1 cellular context compared by ENCODE assay signal in genomic region chr7:108142675-108143259, GRCh38.
TF ChIP-seq lines count a peak whose summit lies in the region.

No MANE protein-coding gene starts in this region.

TF ChIP-seq in HepG2, 621 proteins besides CTCF, POLR2A, EP300 and RAD21:
- TF ChIP-seq, protein P1, sequence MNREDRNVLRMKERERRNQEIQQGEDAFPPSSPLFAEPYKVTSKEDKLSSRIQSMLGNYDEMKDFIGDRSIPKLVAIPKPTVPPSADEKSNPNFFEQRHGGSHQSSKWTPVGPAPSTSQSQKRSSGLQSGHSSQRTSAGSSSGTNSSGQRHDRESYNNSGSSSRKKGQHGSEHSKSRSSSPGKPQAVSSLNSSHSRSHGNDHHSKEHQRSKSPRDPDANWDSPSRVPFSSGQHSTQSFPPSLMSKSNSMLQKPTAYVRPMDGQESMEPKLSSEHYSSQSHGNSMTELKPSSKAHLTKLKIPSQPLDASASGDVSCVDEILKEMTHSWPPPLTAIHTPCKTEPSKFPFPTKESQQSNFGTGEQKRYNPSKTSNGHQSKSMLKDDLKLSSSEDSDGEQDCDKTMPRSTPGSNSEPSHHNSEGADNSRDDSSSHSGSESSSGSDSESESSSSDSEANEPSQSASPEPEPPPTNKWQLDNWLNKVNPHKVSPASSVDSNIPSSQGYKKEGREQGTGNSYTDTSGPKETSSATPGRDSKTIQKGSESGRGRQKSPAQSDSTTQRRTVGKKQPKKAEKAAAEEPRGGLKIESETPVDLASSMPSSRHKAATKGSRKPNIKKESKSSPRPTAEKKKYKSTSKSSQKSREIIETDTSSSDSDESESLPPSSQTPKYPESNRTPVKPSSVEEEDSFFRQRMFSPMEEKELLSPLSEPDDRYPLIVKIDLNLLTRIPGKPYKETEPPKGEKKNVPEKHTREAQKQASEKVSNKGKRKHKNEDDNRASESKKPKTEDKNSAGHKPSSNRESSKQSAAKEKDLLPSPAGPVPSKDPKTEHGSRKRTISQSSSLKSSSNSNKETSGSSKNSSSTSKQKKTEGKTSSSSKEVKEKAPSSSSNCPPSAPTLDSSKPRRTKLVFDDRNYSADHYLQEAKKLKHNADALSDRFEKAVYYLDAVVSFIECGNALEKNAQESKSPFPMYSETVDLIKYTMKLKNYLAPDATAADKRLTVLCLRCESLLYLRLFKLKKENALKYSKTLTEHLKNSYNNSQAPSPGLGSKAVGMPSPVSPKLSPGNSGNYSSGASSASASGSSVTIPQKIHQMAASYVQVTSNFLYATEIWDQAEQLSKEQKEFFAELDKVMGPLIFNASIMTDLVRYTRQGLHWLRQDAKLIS (CRISPR knock-in tag; IDR thresholded peaks at IDR 0.05): no peak
- TF ChIP-seq MXD1 (CRISPR knock-in tag; IDR thresholded peaks at IDR 0.05) (no peak), ZC3H13 (CRISPR knock-in tag; IDR thresholded peaks at IDR 0.05) (no peak), ZNF318 (CRISPR knock-in tag; IDR thresholded peaks at IDR 0.05) (no peak), ZNF121 (CRISPR knock-in tag; IDR thresholded peaks at IDR 0.05) (no peak), ZNF292 (CRISPR knock-in tag; IDR thresholded peaks at IDR 0.05; ENCODE audit: borderline replicate concordance, low read depth) (no peak), MYC (CRISPR knock-in tag; IDR thresholded peaks at IDR 0.05; ENCODE audit: borderline replicate concordance) (no peak), ARNT (IDR thresholded peaks at IDR 0.05) (no peak), ZNF660 (CRISPR knock-in tag; IDR thresholded peaks at IDR 0.05; ENCODE audit: borderline replicate concordance, low read depth) (no peak)
- TF ChIP-seq, protein P2, sequence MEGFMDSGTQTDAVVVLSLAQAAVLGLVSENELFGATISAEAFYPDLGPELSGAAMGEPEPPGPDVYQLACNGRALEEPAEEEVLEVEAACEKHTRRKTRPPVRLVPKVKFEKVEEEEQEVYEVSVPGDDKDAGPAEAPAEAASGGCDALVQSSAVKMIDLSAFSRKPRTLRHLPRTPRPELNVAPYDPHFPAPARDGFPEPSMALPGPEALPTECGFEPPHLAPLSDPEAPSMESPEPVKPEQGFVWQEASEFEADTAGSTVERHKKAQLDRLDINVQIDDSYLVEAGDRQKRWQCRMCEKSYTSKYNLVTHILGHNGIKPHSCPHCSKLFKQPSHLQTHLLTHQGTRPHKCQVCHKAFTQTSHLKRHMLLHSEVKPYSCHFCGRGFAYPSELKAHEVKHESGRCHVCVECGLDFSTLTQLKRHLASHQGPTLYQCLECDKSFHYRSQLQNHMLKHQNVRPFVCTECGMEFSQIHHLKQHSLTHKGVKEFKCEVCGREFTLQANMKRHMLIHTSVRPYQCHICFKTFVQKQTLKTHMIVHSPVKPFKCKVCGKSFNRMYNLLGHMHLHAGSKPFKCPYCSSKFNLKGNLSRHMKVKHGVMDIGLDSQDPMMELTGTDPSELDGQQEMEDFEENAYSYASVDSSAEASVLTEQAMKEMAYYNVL (CRISPR knock-in tag; IDR thresholded peaks at IDR 0.05; ENCODE audit: borderline replicate concordance): no peak
